Comparison of ENCODE assay signal across 24 cellular contexts in the genomic region with DNA sequence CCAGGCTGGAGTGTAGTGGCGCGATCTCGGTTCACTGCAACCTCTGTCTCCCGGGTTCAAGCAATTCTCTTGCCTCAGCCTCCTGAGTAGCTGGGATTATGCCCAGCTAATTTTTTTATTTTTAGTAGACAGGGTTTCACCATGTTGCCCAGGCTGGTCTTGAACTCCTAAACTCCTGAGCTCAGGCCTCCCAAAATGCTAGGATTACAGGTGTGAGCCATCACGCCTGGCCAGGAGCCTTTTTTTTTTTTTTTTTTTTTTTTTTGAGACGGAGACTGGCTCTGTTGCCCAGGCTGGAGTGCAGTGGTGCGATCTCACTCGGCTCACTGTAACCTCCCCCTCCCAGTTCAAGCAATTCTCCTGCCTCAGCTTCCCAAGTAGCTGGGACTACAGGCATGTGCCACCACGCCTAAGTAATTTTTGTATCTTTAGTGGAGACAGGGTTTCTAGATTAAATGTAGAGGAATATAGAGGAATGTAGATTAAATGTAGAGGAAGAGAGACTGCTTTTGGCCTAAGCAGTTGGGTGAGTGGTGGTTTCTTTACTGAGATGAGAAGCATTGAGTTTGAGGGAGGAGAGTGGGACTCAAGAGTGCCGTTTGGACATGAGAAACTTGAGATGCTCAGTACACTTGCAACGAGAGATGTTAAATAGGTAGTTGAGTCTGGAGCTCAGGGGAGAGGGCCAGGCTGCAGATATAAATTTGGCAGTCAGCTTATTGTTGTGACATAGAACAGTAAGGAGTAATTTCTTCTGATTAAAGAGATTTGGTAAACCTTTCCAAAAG. TPM values are rescaled to one million over a fixed set of nuclear protein-coding genes. Genes with fewer than 3 reads are reported as not detected.
DNase-seq lines count a peak whose midpoint lies in the region; ATAC-seq and TF ChIP-seq lines count a peak whose summit lies in the region.
"Had no signal": no experiment of that assay in that cellular context is flagged by ENCODE, and none has a peak within 500 bp of the region (broad histone marks: within the 10 kb centered on the region; RNA-seq: fewer than 3 reads in every experiment).

No MANE protein-coding gene starts in this region.

- H3K27ac ChIP-seq in left ventricle myocardium inferior (replicated peaks): peak overlapping the region; percentile 48
- H3K27ac ChIP-seq in RWPE2 (ENCODE audit: poor library complexity, severe bottlenecking): peak overlapping the region; percentile 66
- no peak overlapping the region for H3K27ac ChIP-seq in mammary epithelial cell (ENCODE audit: insufficient read depth, low read depth, low read length)
- H3K27ac ChIP-seq: Peyer's patch, prostate gland had no signal

- no TSS peak for BruUV-seq in mammary epithelial cell (replicated peaks; lab: Mats Ljungman, UMichigan)

- no peaks in the 10 kb centered on the region for H3K36me3 ChIP-seq in left ventricle myocardium inferior
- peaks cover 24% of the 10 kb centered on the region for H3K36me3 ChIP-seq in RWPE2 (ENCODE audit: low read depth)
- no peaks in the 10 kb centered on the region for H3K36me3 ChIP-seq in mammary epithelial cell (ENCODE audit: insufficient read depth, low read length)
- H3K36me3 ChIP-seq: Peyer's patch, prostate gland, thoracic aorta had no signal

- ATAC-seq in left cardiac atrium (no peak), RWPE2 (ENCODE audit: low read depth) (0 out of 3 replicates have a peak, but pooled peaks have one; percentile 1), HG03139 (IDR thresholded peaks at IDR 0.05; ENCODE audit: unreplicated experiment) (no peak)
- ATAC-seq: activated CD4-positive, CD25-positive, alpha-beta regulatory T cell treated with anti-CD3 and anti-CD28 coated beads, Interleukin-2, amount 50 U/mL, for 24 hours; T-helper 17 cell had no signal

- H4K20me1 ChIP-seq in mammary epithelial cell (ENCODE audit: insufficient read depth, low read length): peaks cover 5% of the 10 kb centered on the region

- H3K79me2 ChIP-seq in mammary epithelial cell (ENCODE audit: insufficient read depth, low read length): peaks cover 99% of the 10 kb centered on the region

- intact Hi-C loops in left ventricle myocardium inferior (cut with micrococcal nuclease) (no loop called here), left cardiac atrium (cut with DNase I) (no loop called here), mammary epithelial cell (cut with micrococcal nuclease) (no loop called here)

- no peak for DNase-seq in left ventricle myocardium inferior
- no peak for DNase-seq in left cardiac atrium
- no peak for DNase-seq in RWPE2 (ENCODE audit: low spot score)
- peak; percentile 24 for DNase-seq in left kidney (ENCODE audit: low read depth, low spot score)
- DNase-seq in NCI-H2081 treated with DMSO at 0.1 percent for 48 hours (lab: John Stamatoyannopoulos, UW): no peak
- DNase-seq in SKM-1 treated with dmso at 0.1 percent for 144 hours (lab: John Stamatoyannopoulos, UW; ENCODE audit: unreplicated experiment): no peak
- DNase-seq in mammary epithelial cell: no peak
- DNase-seq: activated CD4-positive, alpha-beta T cell treated with anti-CD3 and anti-CD28 coated beads, Interleukin-2, amount 50 U/mL, for 48 hours; activated CD8-positive, alpha-beta memory T cell treated with anti-CD3 and anti-CD28 coated beads, Interleukin-2, amount 50 U/mL, for 4 hours; activated naive CD4-positive, alpha-beta T cell treated with anti-CD3 and anti-CD28 coated beads, Interleukin-2, amount 10 ng/mL, durations not matched to agents 7 days and 5 days; amniotic stem cell; DMS53; effector CD4-positive, alpha-beta T cell; GDM1; naive B cell; NCI-H1694 treated with DMSO at 0.1 percent for 48 hours; NCI-H526 treated with DMSO at 0.1 percent for 48 hours; nucleus accumbens; Peyer's patch; T-helper 17 cell had no signal

- H2AFZ ChIP-seq in mammary epithelial cell (ENCODE audit: low read depth, low read length): no peak overlapping the region

- H3K9me3 ChIP-seq in left ventricle myocardium inferior (replicated peaks) (no peaks in the 10 kb centered on the region), RWPE2 (ENCODE audit: severe bottlenecking) (no peaks in the 10 kb centered on the region), mammary epithelial cell (replicated peaks; ENCODE audit: insufficient read depth, low read length) (no peaks in the 10 kb centered on the region)
- H3K9me3 ChIP-seq: Peyer's patch, prostate gland, thoracic aorta had no signal

- H3K4me2 ChIP-seq in mammary epithelial cell (ENCODE audit: insufficient read depth, low read depth, low read length): no peak overlapping the region

- H3K4me1 ChIP-seq in left ventricle myocardium inferior: peaks cover 96% of the 10 kb centered on the region
- H3K4me1 ChIP-seq in RWPE2 (ENCODE audit: insufficient read depth, poor library complexity, severe bottlenecking): peaks cover 58% of the 10 kb centered on the region
- peaks cover 35% of the 10 kb centered on the region for H3K4me1 ChIP-seq in mammary epithelial cell (ENCODE audit: insufficient read depth, low read length)
- H3K4me1 ChIP-seq: prostate gland had no signal

- 98% methylated on average over 10 of the region's 11 CpGs for WGBS in mammary epithelial cell (ENCODE audit: low coverage, missing lambda C conversion rate)

- no peak for TF ChIP-seq CTCF in left ventricle myocardium inferior (IDR thresholded peaks at IDR 0.05; ENCODE audit: borderline replicate concordance)
- TF ChIP-seq CTCF in RWPE2 (IDR thresholded peaks at IDR 0.05; ENCODE audit: poor library complexity, severe bottlenecking): no peak
- TF ChIP-seq CTCF in mammary epithelial cell (conservative IDR thresholded peaks at IDR 0.05 in 1 of 2, IDR thresholded peaks at IDR 0.05 in 1 of 2; ENCODE audit: extremely low read depth in 1 of 2, insufficient read depth in 1 of 2, low read depth in 1 of 2, low read length in 2 of 2): no peak

- no peak overlapping the region for H3K9ac ChIP-seq in mammary epithelial cell (ENCODE audit: insufficient read depth, low read length)

- dilution Hi-C loops in mammary epithelial cell (cut with HindIII; ENCODE audit: low sequenced_read_pairs): no loop called here

- H3K4me3 ChIP-seq in left ventricle myocardium inferior: no peak overlapping the region
- no peak overlapping the region for H3K4me3 ChIP-seq in RWPE2 (ENCODE audit: severe bottlenecking)
- H3K4me3 ChIP-seq in mammary epithelial cell (replicated peaks in 1 of 3; ENCODE audit: insufficient read depth in 1 of 3, low read depth in 2 of 3, low read length in 3 of 3): no peak overlapping the region
- H3K4me3 ChIP-seq: Peyer's patch, prostate gland, thoracic aorta had no signal

- in situ Hi-C loops in mammary epithelial cell (cut with MboI; ENCODE audit: low sequenced_read_pairs in 2 of 2): no loop called here

- CTCF ChIA-PET in mammary epithelial cell (lab: Charles Lee; ENCODE audit: low non-redundant PET): no interaction called here

- H3K27me3 ChIP-seq in left ventricle myocardium inferior (ENCODE audit: low read depth) (no peaks in the 10 kb centered on the region), RWPE2 (ENCODE audit: insufficient read depth, poor library complexity, severe bottlenecking) (no peaks in the 10 kb centered on the region), mammary epithelial cell (ENCODE audit: insufficient read depth, low read length) (no peaks in the 10 kb centered on the region)
- H3K27me3 ChIP-seq: Peyer's patch had no signal

RNA-seq across cellular contexts. Expression of gene VAPB, which starts 16.7 kb away (rescaled TPM):
- total RNA-seq in left ventricle myocardium inferior (72.6 TPM), left cardiac atrium (10 to 100 TPM; 56.5 to 57.3 TPM), mammary epithelial cell (10 to 100 TPM; 14.7 to 52.8 TPM)
- polyA plus RNA-seq in mammary epithelial cell: 33.2 TPM
- polyA minus RNA-seq in mammary epithelial cell: 21.3 TPM
